ENCODE assay signal across 8 cellular contexts in genomic region chr11:119728651-119729580, GRCh38. TPM values are rescaled to one million over a fixed set of nuclear protein-coding genes. Genes with fewer than 3 reads are reported as not detected.
DNase-seq lines count a peak whose midpoint lies in the region; ATAC-seq and TF ChIP-seq lines count a peak whose summit lies in the region.

A gene with protein sequence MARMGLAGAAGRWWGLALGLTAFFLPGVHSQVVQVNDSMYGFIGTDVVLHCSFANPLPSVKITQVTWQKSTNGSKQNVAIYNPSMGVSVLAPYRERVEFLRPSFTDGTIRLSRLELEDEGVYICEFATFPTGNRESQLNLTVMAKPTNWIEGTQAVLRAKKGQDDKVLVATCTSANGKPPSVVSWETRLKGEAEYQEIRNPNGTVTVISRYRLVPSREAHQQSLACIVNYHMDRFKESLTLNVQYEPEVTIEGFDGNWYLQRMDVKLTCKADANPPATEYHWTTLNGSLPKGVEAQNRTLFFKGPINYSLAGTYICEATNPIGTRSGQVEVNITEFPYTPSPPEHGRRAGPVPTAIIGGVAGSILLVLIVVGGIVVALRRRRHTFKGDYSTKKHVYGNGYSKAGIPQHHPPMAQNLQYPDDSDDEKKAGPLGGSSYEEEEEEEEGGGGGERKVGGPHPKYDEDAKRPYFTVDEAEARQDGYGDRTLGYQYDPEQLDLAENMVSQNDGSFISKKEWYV (minus strand): TSS chr11:119729200. CDS start chr11:119728553, 647 bp downstream.

- no peak within 1 kb of the TSS; the same call in 1 of the 2 replicates for H3K18ac ChIP-seq in IMR-90 (ENCODE audit: low read depth, low read length)

- H3K79me2 ChIP-seq in DND-41 (ENCODE audit: insufficient read depth, low read length) = no peaks in the 10 kb centered on the region

- H2AFZ ChIP-seq in DND-41 (ENCODE audit: low read depth, low read length) = peak within 1 kb of the TSS; percentile 59
- peak within 1 kb of the TSS; percentile 98 for H2AFZ ChIP-seq in IMR-90 (replicated peaks; ENCODE audit: low read length, poor library complexity)

- H3K9me3 ChIP-seq in DND-41 (ENCODE audit: insufficient read depth, low read length, severe bottlenecking) (no peaks in the 10 kb centered on the region), IMR-90 (ENCODE audit: control insufficient read depth, insufficient read depth, low read length) (no peaks in the 10 kb centered on the region)

- H3K4me2 ChIP-seq in DND-41 (ENCODE audit: insufficient read depth, low read length) (peak within 1 kb of the TSS; percentile 75), IMR-90 (ENCODE audit: low read depth, low read length) (peak within 1 kb of the TSS; percentile 89)

- TF ChIP-seq POLR2A in IMR-90 (IDR thresholded peaks at IDR 0.05; ENCODE audit: low read depth, low read length) = peak; percentile 57; the same call in 1 of the 2 replicates

- H3K4me3 Mint-ChIP-seq in activated T-helper 2 cell treated with anti-CD3 and anti-CD28 coated beads, Interferon-gamma antibody, Interleukin-2, Interleukin-4, amounts not matched to agents 10 μg/mL and 5 μg/mL and 100 μg/mL, durations not matched to agents 14 hours and 24 hours and 36 hours (ENCODE audit: low read depth) = peak within 1 kb of the TSS; percentile 78
- H3K4me3 Mint-ChIP-seq in nephron = peak within 1 kb of the TSS; percentile 98 to 99 (median 99)

- no peaks in the 10 kb centered on the region for H3K36me3 ChIP-seq in DND-41 (ENCODE audit: insufficient read depth, low read length)
- H3K36me3 ChIP-seq in IMR-90 (ENCODE audit: control insufficient read depth, insufficient read depth, low read length) = no peaks in the 10 kb centered on the region

- H2AK5ac ChIP-seq in IMR-90 (ENCODE audit: low read depth, low read length) = no peak within 1 kb of the TSS

- H3K9ac ChIP-seq in DND-41 (ENCODE audit: low read depth, low read length) (peak within 1 kb of the TSS; percentile 40), IMR-90 (ENCODE audit: low read depth, low read length) (peak within 1 kb of the TSS; percentile 68)

- in situ Hi-C loops in IMR-90 (cut with MboI; ENCODE audit: low sequenced_read_pairs) = no loop called here

- no peaks in the 10 kb centered on the region for H3K79me1 ChIP-seq in IMR-90 (ENCODE audit: low read depth in 1 of 2, low read length in 2 of 2)

- H3K56ac ChIP-seq in IMR-90 (ENCODE audit: extremely low read depth, insufficient read depth, low read length) = no peak within 1 kb of the TSS

- H4K8ac ChIP-seq in IMR-90 (ENCODE audit: low read depth in 2 of 2, low read length in 2 of 2) = peak within 1 kb of the TSS; percentile 37 to 75; a peak in 2 of 4 replicates

- H4K20me1 ChIP-seq in DND-41 (ENCODE audit: insufficient read depth, low read length) = peaks cover 32% of the 10 kb centered on the region
- no peaks in the 10 kb centered on the region for H4K20me1 ChIP-seq in IMR-90 (ENCODE audit: insufficient read depth, low read length)

- H3K14ac ChIP-seq in IMR-90 (replicated peaks; ENCODE audit: low read depth, low read length) = no peak within 1 kb of the TSS; the same call in 1 of the 2 replicates

- POLR2A ChIA-PET in IMR-90 (lab: Charles Lee; ENCODE audit: unreplicated experiment) = no interaction called here

- peak within 1 kb of the TSS; percentile 37 for H4K5ac ChIP-seq in IMR-90 (ENCODE audit: low read depth, low read length)

- CTCF ChIA-PET in IMR-90 (lab: Yijun Ruan, JAX) = interaction anchor here (0.6 to 1.7 kb wide), 24 partner anchors 8 to 568 kb away, joined by 3 to 16 read pairs (median 4); partner anchors contain the start of gene USP2

- no peak within 1 kb of the TSS for H3K4ac ChIP-seq in IMR-90 (ENCODE audit: low read depth, low read length)

- peak within 1 kb of the TSS; percentile 80 for H2AK9ac ChIP-seq in IMR-90 (replicated peaks; ENCODE audit: low read depth, low read length, poor library complexity)

- TF ChIP-seq RAD21 in IMR-90 (IDR thresholded peaks at IDR 0.05; ENCODE audit: low read length) = peak; percentile 68

- H3K9me1 ChIP-seq in IMR-90 (ENCODE audit: insufficient read depth, low read length) = no peaks in the 10 kb centered on the region

- H3K9me3 Mint-ChIP-seq in activated T-helper 2 cell treated with anti-CD3 and anti-CD28 coated beads, Interferon-gamma antibody, Interleukin-2, Interleukin-4, amounts not matched to agents 10 μg/mL and 5 μg/mL and 100 μg/mL, durations not matched to agents 14 hours and 24 hours and 36 hours = no peaks in the 10 kb centered on the region
- no peaks in the 10 kb centered on the region for H3K9me3 Mint-ChIP-seq in nephron

- H3K4me1 Mint-ChIP-seq in activated T-helper 2 cell treated with anti-CD3 and anti-CD28 coated beads, Interferon-gamma antibody, Interleukin-2, Interleukin-4, amounts not matched to agents 10 μg/mL and 5 μg/mL and 100 μg/mL, durations not matched to agents 14 hours and 24 hours and 36 hours (ENCODE audit: low read depth) = peaks cover 7% of the 10 kb centered on the region
- peaks cover 40% of the 10 kb centered on the region for H3K4me1 Mint-ChIP-seq in nephron

- H2BK20ac ChIP-seq in IMR-90 (ENCODE audit: low read depth, low read length) = no peak within 1 kb of the TSS

- H3K4me1 ChIP-seq in DND-41 (ENCODE audit: insufficient read depth, low read length) = peaks cover 17% of the 10 kb centered on the region
- H3K4me1 ChIP-seq in IMR-90 (ENCODE audit: control insufficient read depth, insufficient read depth, low read length) = peaks cover 4% of the 10 kb centered on the region; the same call in 1 of the 2 replicates

- H3K27ac ChIP-seq in DND-41 (ENCODE audit: low read length) (no peak within 1 kb of the TSS), IMR-90 (ENCODE audit: insufficient read depth, low read length) (peak within 1 kb of the TSS; percentile 65)

- peaks cover 66% of the 10 kb centered on the region for H3K27me3 Mint-ChIP-seq in activated T-helper 2 cell treated with anti-CD3 and anti-CD28 coated beads, Interferon-gamma antibody, Interleukin-2, Interleukin-4, amounts not matched to agents 10 μg/mL and 5 μg/mL and 100 μg/mL, durations not matched to agents 14 hours and 24 hours and 36 hours (ENCODE audit: low read depth)
- peaks cover 20% of the 10 kb centered on the region for H3K27me3 Mint-ChIP-seq in nephron (ENCODE audit: low read depth)

- peak; percentile 90 for ATAC-seq in DND-41 (ENCODE audit: insufficient read depth, low read depth)
- ATAC-seq in GM21528 (IDR thresholded peaks at IDR 0.05; ENCODE audit: low FRiP score, unreplicated experiment) = peak; percentile 85
- ATAC-seq in IMR-90 (ENCODE audit: low read depth) = peak; percentile 92

- no TSS peak for BruUV-seq in IMR-90 (replicated peaks; lab: Mats Ljungman, UMichigan)

- H3K27me3 ChIP-seq in DND-41 (ENCODE audit: insufficient read depth, low read length, poor library complexity) (peaks cover 68% of the 10 kb centered on the region), IMR-90 (ENCODE audit: control insufficient read depth, insufficient read depth, low read length) (peaks cover 16% of the 10 kb centered on the region)

- no peak within 1 kb of the TSS for H2BK120ac ChIP-seq in IMR-90 (ENCODE audit: low read depth, low read length)

- peak; percentile 82 for DNase-seq in DND-41
- DNase-seq in IMR-90 = peak; percentile 79
- DNase-seq in RKO (ENCODE audit: low spot score) = peak; percentile 80
- DNase-seq in activated T-helper 2 cell treated with anti-CD3 and anti-CD28 coated beads, Interferon-gamma antibody, Interleukin-2, Interleukin-4, amounts not matched to agents 10 μg/mL and 5 μg/mL and 100 μg/mL, durations not matched to agents 14 hours and 24 hours and 36 hours (ENCODE audit: low spot score) = peak; percentile 78
- DNase-seq in fibroblast of peridontal ligament (ENCODE audit: extremely low read depth) = peak; percentile 72
- peak; percentile 84 for DNase-seq in stimulated activated naive CD4-positive, alpha-beta T cell treated with Interleukin-2 at 50 U/mL for 16 hours (lab: John Stamatoyannopoulos, UW)

- peak within 1 kb of the TSS; percentile 47 for H2BK5ac ChIP-seq in IMR-90 (ENCODE audit: low read depth, low read length, poor library complexity, severe bottlenecking)

- 1% methylated on average over 61 of the region's 128 CpGs; no CpG with 5 or more reads in 1 of the 2 experiments for WGBS in IMR-90 (ENCODE audit: extremely low coverage in 2 of 2, insufficient read length in 1 of 2), 2 experiments

- H3K4me3 ChIP-seq in DND-41 (ENCODE audit: low read depth in 1 of 2, low read length in 2 of 2) (peak within 1 kb of the TSS in 1 of 2 experiments; percentile 55; a peak in 2 of 4 replicates), IMR-90 (ENCODE audit: insufficient read depth, low read depth, low read length) (peak within 1 kb of the TSS; percentile 72)

- no peak within 1 kb of the TSS; the same call in 2 of the 3 replicates for H2BK15ac ChIP-seq in IMR-90 (ENCODE audit: low read depth, low read length)

- 0 out of 2 replicates have a peak within 1 kb of the TSS, but pooled peaks have one; percentile 11 for H4K91ac ChIP-seq in IMR-90 (ENCODE audit: insufficient read depth, low read depth, low read length)

- H3K36me3 Mint-ChIP-seq in activated T-helper 2 cell treated with anti-CD3 and anti-CD28 coated beads, Interferon-gamma antibody, Interleukin-2, Interleukin-4, amounts not matched to agents 10 μg/mL and 5 μg/mL and 100 μg/mL, durations not matched to agents 14 hours and 24 hours and 36 hours (ENCODE audit: low read depth) = no peaks in the 10 kb centered on the region
- no peaks in the 10 kb centered on the region for H3K36me3 Mint-ChIP-seq in nephron (ENCODE audit: low read depth)

- peak; percentile 92 for TF ChIP-seq CTCF in DND-41 (IDR thresholded peaks at IDR 0.05; ENCODE audit: borderline replicate concordance, extremely low read depth, low read length, poor library complexity, severe bottlenecking)
- TF ChIP-seq CTCF in IMR-90 (conservative IDR thresholded peaks at IDR 0.05; ENCODE audit: low read depth, low read length) = peak; percentile 78
- TF ChIP-seq CTCF in nephron (IDR thresholded peaks at IDR 0.05; ENCODE audit: unreplicated experiment in 3 of 3) = peak; percentile 98 to 99 (median 99)

- H3K27ac Mint-ChIP-seq in activated T-helper 2 cell treated with anti-CD3 and anti-CD28 coated beads, Interferon-gamma antibody, Interleukin-2, Interleukin-4, amounts not matched to agents 10 μg/mL and 5 μg/mL and 100 μg/mL, durations not matched to agents 14 hours and 24 hours and 36 hours = peak within 1 kb of the TSS; percentile 44
- H3K27ac Mint-ChIP-seq in nephron = peak within 1 kb of the TSS; percentile 84 to 97 (median 94)

- intact Hi-C loops in IMR-90 (cut with micrococcal nuclease) = loop anchor here (1.0 to 10.0 kb wide), 6 partner anchors 58 to 483 kb away; partner anchors contain the start of gene OAF
- intact Hi-C loops in activated T-helper 2 cell treated with anti-CD3 and anti-CD28 coated beads, Interferon-gamma antibody, Interleukin-2, Interleukin-4, amounts not matched to agents 10 μg/mL and 5 μg/mL and 100 μg/mL, durations not matched to agents 14 hours and 24 hours and 36 hours (cut with micrococcal nuclease) = loop anchor here (1.0 to 2.0 kb wide), 2 partner anchors 54 to 63 kb away; no protein-coding TSS in a partner anchor

- H3K23ac ChIP-seq in IMR-90 (ENCODE audit: low read depth, low read length) = peak within 1 kb of the TSS; percentile 24; the same call in 1 of the 2 replicates

- dilution Hi-C loops in IMR-90 (cut with HindIII; ENCODE audit: low sequenced_read_pairs, unreplicated experiment) = no loop called here

RNA-seq across cellular contexts. Expression of the gene that starts here (rescaled TPM):
- total RNA-seq in IMR-90 (2012; rRNA removed) = 1.7 and 2.3 TPM in 2 replicates
- 3.0 and 4.2 TPM in 2 replicates for polyA plus RNA-seq in IMR-90 (2012; rRNA removed)
- polyA plus RNA-seq in IMR-90 (2012; cell fraction: cytosol; rRNA removed) = 2.8 and 3.4 TPM in 2 replicates
- polyA plus RNA-seq in IMR-90 (2012; cell fraction: nucleus; rRNA removed; ENCODE audit: low replicate concordance) = 2.2 and 3.3 TPM in 2 replicates
- 5.0 and 5.6 TPM in 2 replicates for total RNA-seq in activated T-helper 2 cell treated with anti-CD3 and anti-CD28 coated beads, Interferon-gamma antibody, Interleukin-2, Interleukin-4, amounts not matched to agents 10 μg/mL and 5 μg/mL and 100 μg/mL, durations not matched to agents 14 hours and 24 hours and 36 hours
